ENCODE assay signal across 9 cellular contexts in genomic region chr6:24520929-24521546, GRCh38. TPM values are rescaled to one million over a fixed set of nuclear protein-coding genes. Genes with fewer than 3 reads are reported as not detected.
DNase-seq lines count a peak whose midpoint lies in the region; ATAC-seq, FAIRE-seq and TF ChIP-seq lines count a peak whose summit lies in the region.
"Had no signal": no experiment of that assay in that cellular context is flagged by ENCODE, and none has a peak within 500 bp of the region (broad histone marks: within the 10 kb centered on the region; RNA-seq: fewer than 3 reads in every experiment).

No MANE protein-coding gene starts in this region.

- no peaks in the 10 kb centered on the region for H3K4me1 ChIP-seq in prostate gland (replicated peaks)

- no peaks in the 10 kb centered on the region for H3K9me3 ChIP-seq in prostate gland

- H3K36me3 ChIP-seq in prostate gland: no peaks in the 10 kb centered on the region

- H3K27ac Mint-ChIP-seq in activated CD8-positive, alpha-beta memory T cell treated with anti-CD3 and anti-CD28 coated beads, Interleukin-2, amount 10 ng/mL, durations not matched to agents 7 days and 5 days: no peak overlapping the region

- TF ChIP-seq POLR2A in H54 (IDR thresholded peaks at IDR 0.05; ENCODE audit: low read depth, low read length) (no peak), prostate gland (IDR thresholded peaks at IDR 0.05) (no peak)

- no peaks in the 10 kb centered on the region for H3K27me3 Mint-ChIP-seq in activated CD8-positive, alpha-beta memory T cell treated with anti-CD3 and anti-CD28 coated beads, Interleukin-2, amount 10 ng/mL, durations not matched to agents 7 days and 5 days

- intact Hi-C loops in prostate gland (cut with DNase I): loop anchor here (2.0 kb wide), 1 partner anchor 88 kb away; no protein-coding TSS in a partner anchor

- peak; percentile 80 for TF ChIP-seq CTCF in foreskin fibroblast (IDR thresholded peaks at IDR 0.05; ENCODE audit: low read depth, low read length)
- TF ChIP-seq CTCF in prostate gland (IDR thresholded peaks at IDR 0.05): peak in 3 of 4 experiments; percentile 11 to 51 (median 30)

- CTCF ChIA-PET in activated CD8-positive, alpha-beta memory T cell treated with anti-CD3 and anti-CD28 coated beads, Interleukin-2, amount 10 ng/mL, durations not matched to agents 7 days and 5 days (lab: Charles Lee): interaction anchor here (0.7 to 3.2 kb wide), 9 partner anchors 10 to 96 kb away, joined by 3 to 17 read pairs (median 3); partner anchors contain the start of gene ALDH5A1

- H3K4me3 ChIP-seq in foreskin fibroblast (ENCODE audit: low read depth in 1 of 2, low read length in 2 of 2) (no peak overlapping the region), prostate gland (no peak overlapping the region)

- no peak for FAIRE-seq in H54 (lab: Jason Lieb, UNC)
- FAIRE-seq: endometrium had no signal

- 47% methylated on average over 6 of the region's 6 CpGs for WGBS in prostate gland

- no peaks in the 10 kb centered on the region for H3K27me3 ChIP-seq in prostate gland (replicated peaks; ENCODE audit: insufficient read depth)

- peak; percentile 82 for ATAC-seq in activated CD8-positive, alpha-beta memory T cell treated with anti-CD3 and anti-CD28 coated beads, Interleukin-2, amount 10 ng/mL, durations not matched to agents 7 days and 5 days

- H3K27ac ChIP-seq in prostate gland: no peak overlapping the region

- no peaks in the 10 kb centered on the region for H3K9me3 Mint-ChIP-seq in activated CD8-positive, alpha-beta memory T cell treated with anti-CD3 and anti-CD28 coated beads, Interleukin-2, amount 10 ng/mL, durations not matched to agents 7 days and 5 days (ENCODE audit: low read depth)

- H3K4me1 Mint-ChIP-seq in activated CD8-positive, alpha-beta memory T cell treated with anti-CD3 and anti-CD28 coated beads, Interleukin-2, amount 10 ng/mL, durations not matched to agents 7 days and 5 days: peaks cover 6% of the 10 kb centered on the region

- H3K36me3 Mint-ChIP-seq in activated CD8-positive, alpha-beta memory T cell treated with anti-CD3 and anti-CD28 coated beads, Interleukin-2, amount 10 ng/mL, durations not matched to agents 7 days and 5 days: no peaks in the 10 kb centered on the region

- DNase-seq in NOMO-1 treated with DMSO at 0.1 percent for 48 hours (lab: John Stamatoyannopoulos, UW; ENCODE audit: unreplicated experiment) (peak; percentile 10), NOMO-1 treated with dmso at 0.1 percent for 144 hours (lab: John Stamatoyannopoulos, UW; ENCODE audit: unreplicated experiment) (no peak), H54 (ENCODE audit: insufficient read length, low spot score) (peak; percentile 55), M059J (ENCODE audit: low read depth) (peak; percentile 59), foreskin fibroblast (peak; percentile 3 to 40), prostate gland (ENCODE audit: low spot score) (peak; percentile 26), mesenteric fat pad (ENCODE audit: low spot score) (no peak)
- DNase-seq in activated CD8-positive, alpha-beta memory T cell treated with anti-CD3 and anti-CD28 coated beads, Interleukin-2, amount 10 ng/mL, durations not matched to agents 7 days and 5 days: peak; percentile 53

- no peak overlapping the region for H3K4me3 Mint-ChIP-seq in activated CD8-positive, alpha-beta memory T cell treated with anti-CD3 and anti-CD28 coated beads, Interleukin-2, amount 10 ng/mL, durations not matched to agents 7 days and 5 days

RNA-seq across cellular contexts. Expression of gene ALDH5A1, which starts 26.3 kb away (rescaled TPM):
- 1.8 and 3.0 TPM in 2 replicates for total RNA-seq in M059J (2014; rRNA removed; shearing (Covaris generic))
- 1 to 10 TPM; 3.7 to 6.5 TPM for total RNA-seq in activated CD8-positive, alpha-beta memory T cell treated with anti-CD3 and anti-CD28 coated beads, Interleukin-2, amount 10 ng/mL, durations not matched to agents 7 days and 5 days
- total RNA-seq in prostate gland (10 to 100 TPM; 11.1 to 22.6 TPM), mesenteric fat pad (11.5 TPM)

RNA-seq across cellular contexts. Expression of gene GPLD1, which starts 31.7 kb away (rescaled TPM):
- total RNA-seq in M059J (2014; rRNA removed; shearing (Covaris generic)): 0.22 TPM in 1 of 2 replicates, not detected in the other
- under 1 TPM; 0.42 to 0.58 TPM for total RNA-seq in activated CD8-positive, alpha-beta memory T cell treated with anti-CD3 and anti-CD28 coated beads, Interleukin-2, amount 10 ng/mL, durations not matched to agents 7 days and 5 days
- total RNA-seq in prostate gland (10 to 100 TPM in 1 of 2 donors, 1 to 10 TPM in 1; 3.1 to 13.0 TPM), mesenteric fat pad (11.0 TPM)

Comparison
In these comparisons a context has a peak if more than half of its experiments do, and no peak if none do; other contexts are left out.
1. DNase-seq: peak in NOMO-1 treated with DMSO at 0.1 percent for 48 hours (single experiment), H54 (single experiment), M059J (single experiment), activated CD8-positive, alpha-beta memory T cell treated with anti-CD3 and anti-CD28 coated beads, Interleukin-2, amount 10 ng/mL, durations not matched to agents 7 days and 5 days (single experiment), foreskin fibroblast (2 of 2) and prostate gland (single experiment); none in NOMO-1 treated with dmso at 0.1 percent for 144 hours (single experiment) and mesenteric fat pad (single experiment).